1 cellular context compared by ENCODE assay signal in genomic region chr2:134306521-134306920, GRCh38.
TF ChIP-seq lines count a peak whose summit lies in the region.

No MANE protein-coding gene starts in this region.

TF ChIP-seq in endothelial cell of umbilical vein, 7 proteins besides CTCF, POLR2A, EP300 and RAD21:
- no peak for TF ChIP-seq MAX (IDR thresholded peaks at IDR 0.05; ENCODE audit: insufficient read depth, insufficient read length)
- TF ChIP-seq FOS (IDR thresholded peaks at IDR 0.05; ENCODE audit: borderline replicate concordance, insufficient read depth, low read length): no peak
- no peak for TF ChIP-seq GATA2 (IDR thresholded peaks at IDR 0.05; ENCODE audit: insufficient read depth, insufficient read length, low read depth, low read length)
- no peak for TF ChIP-seq POLR2AphosphoS5 (IDR thresholded peaks at IDR 0.05; ENCODE audit: insufficient read depth, low read depth, low read length)
